ENCODE assay signal across 29 cellular contexts in the genomic region with DNA sequence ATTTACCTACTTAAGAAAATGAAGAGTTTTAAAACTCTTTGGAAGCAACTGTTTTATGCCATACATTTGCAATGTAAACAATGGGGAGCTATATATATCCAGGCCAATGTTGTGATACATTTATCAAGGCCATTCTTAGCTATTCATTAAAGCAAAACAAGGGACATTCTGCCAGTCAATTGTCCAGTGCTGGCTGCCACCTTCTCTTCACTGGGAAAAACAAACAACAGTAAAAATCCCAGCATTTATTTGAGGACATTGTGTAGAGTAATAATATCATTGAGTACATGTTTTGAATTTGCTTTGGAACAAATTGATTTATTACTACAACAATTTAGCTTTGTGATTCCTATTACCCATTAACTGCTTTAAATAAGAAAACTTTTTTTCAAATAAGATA.
"Had no signal": no experiment of that assay in that cellular context is flagged by ENCODE, and none has a peak within 500 bp of the region (broad histone marks: within the 10 kb centered on the region; RNA-seq: fewer than 3 reads in every experiment).

No MANE protein-coding gene starts in this region.

- H3K4me1 Mint-ChIP-seq: activated CD4-positive, alpha-beta T cell treated with anti-CD3 and anti-CD28 coated beads for 36 hours; activated CD4-positive, alpha-beta T cell treated with anti-CD3 and anti-CD28 coated beads, Interleukin-2, amount 10 ng/mL, durations not matched to agents 24 days and 14 days; activated CD8-positive, alpha-beta memory T cell treated with anti-CD3 and anti-CD28 coated beads, Interleukin-2, amount 10 ng/mL, durations not matched to agents 7 days and 5 days; activated naive CD4-positive, alpha-beta T cell treated with anti-CD3 and anti-CD28 coated beads, Interleukin-2, amount 50 U/mL, for 24 hours; activated naive CD8-positive, alpha-beta T cell treated with anti-CD3 and anti-CD28 coated beads for 36 hours; activated naive CD8-positive, alpha-beta T cell treated with anti-CD3 and anti-CD28 coated beads, Interleukin-2, amount 50 U/mL, for 24 hours had no signal

- H3K9me3 Mint-ChIP-seq: activated CD4-positive, alpha-beta T cell treated with anti-CD3 and anti-CD28 coated beads, Interleukin-2, amount 10 ng/mL, durations not matched to agents 24 days and 14 days; activated naive CD4-positive, alpha-beta T cell treated with anti-CD3 and anti-CD28 coated beads, Interleukin-2, amount 50 U/mL, for 24 hours; activated naive CD8-positive, alpha-beta T cell treated with anti-CD3 and anti-CD28 coated beads, Interleukin-2, amount 50 U/mL, for 24 hours; activated T-helper 1 cell treated with anti-CD3 and anti-CD28 coated beads, Interleukin-12 subunit alpha, Interleukin-12 subunit beta, Interleukin-2, Interleukin-4 antibody, amounts not matched to agents 30 ng/mL and 10 ng/mL and 1 ng/mL, durations not matched to agents 14 hours and 24 hours and 36 hours; activated T-helper 2 cell treated with anti-CD3 and anti-CD28 coated beads, Interferon-gamma antibody, Interleukin-2, Interleukin-4, amounts not matched to agents 10 μg/mL and 5 μg/mL and 100 μg/mL, durations not matched to agents 14 hours and 24 hours and 36 hours had no signal

- H3K27ac Mint-ChIP-seq: activated CD4-positive, alpha-beta memory T cell treated with anti-CD3 and anti-CD28 coated beads for 36 hours; activated CD4-positive, alpha-beta T cell treated with anti-CD3 and anti-CD28 coated beads for 36 hours; activated CD4-positive, alpha-beta T cell treated with anti-CD3 and anti-CD28 coated beads, Interleukin-2, amount 10 ng/mL, durations not matched to agents 24 days and 14 days; activated CD8-positive, alpha-beta memory T cell treated with anti-CD3 and anti-CD28 coated beads, Interleukin-2, amount 10 ng/mL, durations not matched to agents 7 days and 5 days; activated CD8-positive, alpha-beta T cell treated with anti-CD3 and anti-CD28 coated beads, Interleukin-2, amount 10 ng/mL, durations not matched to agents 7 days and 5 days; activated naive CD4-positive, alpha-beta T cell treated with anti-CD3 and anti-CD28 coated beads for 36 hours; activated naive CD4-positive, alpha-beta T cell treated with anti-CD3 and anti-CD28 coated beads, Interleukin-2, amount 50 U/mL, for 24 hours; activated naive CD8-positive, alpha-beta T cell treated with anti-CD3 and anti-CD28 coated beads for 36 hours; activated naive CD8-positive, alpha-beta T cell treated with anti-CD3 and anti-CD28 coated beads, Interleukin-2, amount 50 U/mL, for 24 hours; activated T-helper 1 cell treated with anti-CD3 and anti-CD28 coated beads, Interleukin-12 subunit alpha, Interleukin-12 subunit beta, Interleukin-2, Interleukin-4 antibody, amounts not matched to agents 30 ng/mL and 10 ng/mL and 1 ng/mL, durations not matched to agents 14 hours and 24 hours and 36 hours; activated T-helper 2 cell treated with anti-CD3 and anti-CD28 coated beads, Interferon-gamma antibody, Interleukin-2, Interleukin-4, amounts not matched to agents 10 μg/mL and 5 μg/mL and 100 μg/mL, durations not matched to agents 14 hours and 24 hours and 36 hours; T-helper 2 cell treated with Interferon-gamma antibody and Interleukin-4, amounts not matched to agents 5 μg/mL and 100 μg/mL, for 36 hours had no signal

- H3K4me3 ChIP-seq: adrenal gland, body of pancreas, esophagus squamous epithelium, gastroesophageal sphincter, heart right ventricle had no signal

- H3K36me3 ChIP-seq: adrenal gland, esophagus squamous epithelium, gastroesophageal sphincter, heart right ventricle had no signal

- H3K36me3 Mint-ChIP-seq: activated CD4-positive, alpha-beta memory T cell treated with anti-CD3 and anti-CD28 coated beads for 36 hours; activated CD8-positive, alpha-beta memory T cell treated with anti-CD3 and anti-CD28 coated beads, Interleukin-2, amount 10 ng/mL, durations not matched to agents 7 days and 5 days; activated naive CD4-positive, alpha-beta T cell treated with anti-CD3 and anti-CD28 coated beads, Interleukin-2, amount 50 U/mL, for 24 hours; activated naive CD8-positive, alpha-beta T cell treated with anti-CD3 and anti-CD28 coated beads for 36 hours had no signal

- H3K4me1 ChIP-seq: adrenal gland, body of pancreas, esophagus squamous epithelium, gastroesophageal sphincter, heart right ventricle had no signal

- H3K27me3 ChIP-seq: adrenal gland, body of pancreas, esophagus squamous epithelium, gastroesophageal sphincter, heart right ventricle had no signal

- H3K27me3 Mint-ChIP-seq: activated CD4-positive, alpha-beta memory T cell treated with anti-CD3 and anti-CD28 coated beads for 36 hours; activated CD4-positive, alpha-beta T cell treated with anti-CD3 and anti-CD28 coated beads for 36 hours; activated CD4-positive, alpha-beta T cell treated with anti-CD3 and anti-CD28 coated beads, Interleukin-2, amount 10 ng/mL, durations not matched to agents 24 days and 14 days; activated CD8-positive, alpha-beta memory T cell treated with anti-CD3 and anti-CD28 coated beads, Interleukin-2, amount 10 ng/mL, durations not matched to agents 7 days and 5 days; activated naive CD4-positive, alpha-beta T cell treated with anti-CD3 and anti-CD28 coated beads, Interleukin-2, amount 50 U/mL, for 24 hours; activated naive CD8-positive, alpha-beta T cell treated with anti-CD3 and anti-CD28 coated beads for 36 hours; activated naive CD8-positive, alpha-beta T cell treated with anti-CD3 and anti-CD28 coated beads, Interleukin-2, amount 50 U/mL, for 24 hours had no signal

- H3K9me3 ChIP-seq: adrenal gland, body of pancreas, esophagus squamous epithelium, gastroesophageal sphincter had no signal

- DNase-seq: activated CD4-positive, alpha-beta memory T cell treated with anti-CD3 and anti-CD28 coated beads for 36 hours; activated CD4-positive, alpha-beta T cell treated with anti-CD3 and anti-CD28 coated beads for 36 hours; activated CD4-positive, alpha-beta T cell treated with anti-CD3 and anti-CD28 coated beads, Interleukin-2, amount 10 ng/mL, durations not matched to agents 24 days and 14 days; activated CD4-positive, CD25-positive, alpha-beta regulatory T cell; activated CD4-positive, CD25-positive, alpha-beta regulatory T cell treated with anti-CD3 and anti-CD28 coated beads, Interleukin-2, amount 50 U/mL, for 72 hours; activated CD8-positive, alpha-beta memory T cell treated with anti-CD3 and anti-CD28 coated beads, Interleukin-2, amount 10 ng/mL, durations not matched to agents 7 days and 5 days; activated CD8-positive, alpha-beta memory T cell treated with anti-CD3 and anti-CD28 coated beads, Interleukin-2, amount 50 U/mL, for 4 hours; activated CD8-positive, alpha-beta T cell treated with anti-CD3 and anti-CD28 coated beads, Interleukin-2, amount 10 ng/mL, durations not matched to agents 7 days and 5 days; activated effector memory CD4-positive, alpha-beta T cell treated with anti-CD3 and anti-CD28 coated beads, Interleukin-2, amount 50 U/mL, for 16 hours; activated naive CD4-positive, alpha-beta T cell treated with anti-CD3 and anti-CD28 coated beads for 36 hours; activated naive CD8-positive, alpha-beta T cell treated with anti-CD3 and anti-CD28 coated beads for 36 hours; activated naive CD8-positive, alpha-beta T cell treated with anti-CD3 and anti-CD28 coated beads, Interleukin-2, amount 50 U/mL, for 24 hours; activated T-cell treated with anti-CD3 and anti-CD28 coated beads, Interleukin-2, amount 50 U/mL, for 1 hour; activated T-cell treated with anti-CD3 and anti-CD28 coated beads, Interleukin-2, amount 50 U/mL, for 48 hours; adrenal gland; aorta; body of pancreas; cortex of kidney; dermis blood vessel endothelial cell; effector CD8-positive, alpha-beta T cell; esophagus squamous epithelium; heart right ventricle; T1000 had no signal

- H3K4me3 Mint-ChIP-seq: activated CD4-positive, alpha-beta memory T cell treated with anti-CD3 and anti-CD28 coated beads for 36 hours; activated CD4-positive, alpha-beta T cell treated with anti-CD3 and anti-CD28 coated beads for 36 hours; activated CD4-positive, alpha-beta T cell treated with anti-CD3 and anti-CD28 coated beads, Interleukin-2, amount 10 ng/mL, durations not matched to agents 24 days and 14 days; activated CD8-positive, alpha-beta memory T cell treated with anti-CD3 and anti-CD28 coated beads, Interleukin-2, amount 10 ng/mL, durations not matched to agents 7 days and 5 days; activated CD8-positive, alpha-beta T cell treated with anti-CD3 and anti-CD28 coated beads, Interleukin-2, amount 10 ng/mL, durations not matched to agents 7 days and 5 days; activated naive CD4-positive, alpha-beta T cell treated with anti-CD3 and anti-CD28 coated beads for 36 hours; activated naive CD4-positive, alpha-beta T cell treated with anti-CD3 and anti-CD28 coated beads, Interleukin-2, amount 50 U/mL, for 24 hours; activated naive CD8-positive, alpha-beta T cell treated with anti-CD3 and anti-CD28 coated beads for 36 hours; activated naive CD8-positive, alpha-beta T cell treated with anti-CD3 and anti-CD28 coated beads, Interleukin-2, amount 50 U/mL, for 24 hours; activated T-helper 1 cell treated with anti-CD3 and anti-CD28 coated beads, Interleukin-12 subunit alpha, Interleukin-12 subunit beta, Interleukin-2, Interleukin-4 antibody, amounts not matched to agents 30 ng/mL and 10 ng/mL and 1 ng/mL, durations not matched to agents 14 hours and 24 hours and 36 hours; T-helper 2 cell treated with Interferon-gamma antibody and Interleukin-4, amounts not matched to agents 5 μg/mL and 100 μg/mL, for 36 hours had no signal

- H3K27ac ChIP-seq: adrenal gland, body of pancreas, epithelial cell of prostate, esophagus squamous epithelium, gastroesophageal sphincter, heart right ventricle had no signal
